Comparison of ENCODE assay signal across 10 cellular contexts in genomic region chr18:31500161-31500688, GRCh38. TPM values are rescaled to one million over a fixed set of nuclear protein-coding genes. Genes with fewer than 3 reads are reported as not detected.
A peak's percentile ranks its signal among the peaks of the same experiment; 100 is the strongest.
DNase-seq lines count a peak whose midpoint lies in the region; ATAC-seq and TF ChIP-seq lines count a peak whose summit lies in the region.
"Had no signal": no experiment of that assay in that cellular context is flagged by ENCODE, and none has a peak within 500 bp of the region (broad histone marks: within the 10 kb centered on the region; RNA-seq: fewer than 3 reads in every experiment).

No MANE protein-coding gene starts in this region.

- WGBS in sigmoid colon, 2 donors: 21 to 41% methylated on average over 6 of the region's 6 CpGs

- H3K4me1 ChIP-seq in sigmoid colon: peaks cover 0 to 17% (median 13%) of the 10 kb centered on the region in 4 donors

- DNase-seq in GM10248 (ENCODE audit: extremely low spot score) (peak; percentile 65), activated B cell treated with CpG ODN at 0.5 μM for 24 hours (no peak), sigmoid colon (no peak)
- no peak for DNase-seq in effector CD4-positive, alpha-beta T cell
- DNase-seq in activated CD8-positive, alpha-beta memory T cell treated with anti-CD3 and anti-CD28 coated beads, Interleukin-2, amount 50 U/mL, for 4 hours: no peak
- DNase-seq in activated CD4-positive, alpha-beta T cell treated with anti-CD3 and anti-CD28 coated beads for 48 hours: no peak
- DNase-seq: left lung had no signal

- TF ChIP-seq CTCF in GM10248 (IDR thresholded peaks at IDR 0.05; ENCODE audit: control extremely low read depth, extremely low read depth, low read depth, missing control alignments): no peak
- no peak for TF ChIP-seq CTCF in activated B cell treated with CpG ODN at 0.5 μM for 24 hours (IDR thresholded peaks at IDR 0.05)
- TF ChIP-seq CTCF in sigmoid colon (IDR thresholded peaks at IDR 0.05): no peak

- H3K9me3 ChIP-seq in sigmoid colon: no peaks in the 10 kb centered on the region
- H3K9me3 ChIP-seq: left lung had no signal

- peaks cover 0 to 18% (median 0%) of the 10 kb centered on the region in 3 donors for H3K27me3 ChIP-seq in sigmoid colon

- intact Hi-C loops in activated B cell treated with CpG ODN at 0.5 μM for 24 hours (cut with micrococcal nuclease): no loop called here
- intact Hi-C loops in sigmoid colon (cut with DNase I): no loop called here

- TF ChIP-seq POLR2A in sigmoid colon (IDR thresholded peaks at IDR 0.05): no peak

- CTCF ChIA-PET in GM10248 (lab: Yijun Ruan, JAX): interaction anchor here (0.9 to 4.0 kb wide), 10 partner anchors 10 to 658 kb away, joined by 3 to 12 read pairs (median 4); no protein-coding TSS in a partner anchor
- CTCF ChIA-PET in activated B cell treated with CpG ODN at 0.5 μM for 24 hours (lab: Charles Lee): no interaction called here

- ATAC-seq in GM19467 (IDR thresholded peaks at IDR 0.05; ENCODE audit: unreplicated experiment) (peak; percentile 83), HG03108 (IDR thresholded peaks at IDR 0.05; ENCODE audit: unreplicated experiment) (peak; percentile 81), activated B cell treated with CpG ODN at 0.5 μM for 24 hours (ENCODE audit: low read depth) (peak; percentile 42)
- ATAC-seq: left lung had no signal

- POLR2A ChIA-PET in GM10248 (lab: Yijun Ruan, JAX): interaction anchor here (0.7 to 1.9 kb wide), 2 partner anchors 13 to 293 kb away, joined by 5 to 9 read pairs; no protein-coding TSS in a partner anchor
- POLR2A ChIA-PET in activated B cell treated with CpG ODN at 0.5 μM for 24 hours (lab: Charles Lee): no interaction called here

- H3K27ac Mint-ChIP-seq in activated B cell treated with CpG ODN at 0.5 μM for 24 hours: no peak overlapping the region

- no peak overlapping the region for H3K4me3 Mint-ChIP-seq in activated B cell treated with CpG ODN at 0.5 μM for 24 hours

- no peaks in the 10 kb centered on the region for H3K36me3 Mint-ChIP-seq in activated B cell treated with CpG ODN at 0.5 μM for 24 hours (ENCODE audit: low read depth)

- H3K4me1 Mint-ChIP-seq in activated B cell treated with CpG ODN at 0.5 μM for 24 hours: peaks cover 13% of the 10 kb centered on the region

- H3K9me3 Mint-ChIP-seq in activated B cell treated with CpG ODN at 0.5 μM for 24 hours: no peaks in the 10 kb centered on the region

- H3K4me3 ChIP-seq in sigmoid colon: no peak overlapping the region
- H3K4me3 ChIP-seq: coronary artery had no signal

- TF ChIP-seq EP300 in sigmoid colon (IDR thresholded peaks at IDR 0.05): no peak

- H3K36me3 ChIP-seq in sigmoid colon: no peaks in the 10 kb centered on the region
- H3K36me3 ChIP-seq: left lung had no signal

- H3K27me3 Mint-ChIP-seq in activated B cell treated with CpG ODN at 0.5 μM for 24 hours: peaks cover 33% of the 10 kb centered on the region

- no peak overlapping the region for H3K27ac ChIP-seq in sigmoid colon
- H3K27ac ChIP-seq: coronary artery, left lung had no signal

RNA-seq across cellular contexts. Expression of gene DSG2, which starts 2.2 kb away (rescaled TPM):
- total RNA-seq in activated B cell treated with CpG ODN at 0.5 μM for 24 hours: not detected in 2 replicates
- total RNA-seq in sigmoid colon: 1 to 10 TPM; 1.8 to 3.6 (median 2.4) TPM
- polyA plus RNA-seq in sigmoid colon: 10 to 100 TPM; 16.2 to 92.4 (median 21.5) TPM

RNA-seq across cellular contexts. Expression of gene DSG3, which starts 52.7 kb away (rescaled TPM):
- not detected in 2 replicates for total RNA-seq in activated B cell treated with CpG ODN at 0.5 μM for 24 hours
- not detected for total RNA-seq in sigmoid colon
- 1 to 10 TPM in 1 of 3 donors, under 1 TPM in 1, not detected in 1; under 0.01 to 1.1 TPM for polyA plus RNA-seq in sigmoid colon
- total RNA-seq: left lung had no signal
